In the genomic region with DNA sequence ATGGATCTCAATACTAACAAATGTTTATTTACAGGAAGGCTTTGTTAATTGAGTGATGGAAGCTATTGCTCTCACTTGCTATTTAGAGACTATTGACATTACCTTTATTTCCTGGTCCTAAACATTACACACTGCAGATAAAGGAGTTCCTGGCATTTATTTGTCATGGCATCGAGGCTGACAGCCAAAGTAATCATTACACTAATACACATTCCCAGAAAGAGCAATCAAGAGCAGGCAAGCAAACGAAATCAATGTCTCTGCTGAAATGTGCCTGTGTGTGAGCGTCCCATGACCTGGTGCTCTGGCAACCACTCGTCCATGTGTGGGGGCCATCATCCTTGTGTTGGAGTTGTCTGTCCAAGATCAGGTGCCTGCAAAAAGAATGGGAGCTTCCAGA, we compare ENCODE assay signal across 1 cellular context.
TF ChIP-seq lines count a peak whose summit lies in the region.

No MANE protein-coding gene starts in this region.

TF ChIP-seq in GM23338, 12 proteins besides CTCF, POLR2A, EP300 and RAD21 (continued from another document):
- TF ChIP-seq, protein P1, sequence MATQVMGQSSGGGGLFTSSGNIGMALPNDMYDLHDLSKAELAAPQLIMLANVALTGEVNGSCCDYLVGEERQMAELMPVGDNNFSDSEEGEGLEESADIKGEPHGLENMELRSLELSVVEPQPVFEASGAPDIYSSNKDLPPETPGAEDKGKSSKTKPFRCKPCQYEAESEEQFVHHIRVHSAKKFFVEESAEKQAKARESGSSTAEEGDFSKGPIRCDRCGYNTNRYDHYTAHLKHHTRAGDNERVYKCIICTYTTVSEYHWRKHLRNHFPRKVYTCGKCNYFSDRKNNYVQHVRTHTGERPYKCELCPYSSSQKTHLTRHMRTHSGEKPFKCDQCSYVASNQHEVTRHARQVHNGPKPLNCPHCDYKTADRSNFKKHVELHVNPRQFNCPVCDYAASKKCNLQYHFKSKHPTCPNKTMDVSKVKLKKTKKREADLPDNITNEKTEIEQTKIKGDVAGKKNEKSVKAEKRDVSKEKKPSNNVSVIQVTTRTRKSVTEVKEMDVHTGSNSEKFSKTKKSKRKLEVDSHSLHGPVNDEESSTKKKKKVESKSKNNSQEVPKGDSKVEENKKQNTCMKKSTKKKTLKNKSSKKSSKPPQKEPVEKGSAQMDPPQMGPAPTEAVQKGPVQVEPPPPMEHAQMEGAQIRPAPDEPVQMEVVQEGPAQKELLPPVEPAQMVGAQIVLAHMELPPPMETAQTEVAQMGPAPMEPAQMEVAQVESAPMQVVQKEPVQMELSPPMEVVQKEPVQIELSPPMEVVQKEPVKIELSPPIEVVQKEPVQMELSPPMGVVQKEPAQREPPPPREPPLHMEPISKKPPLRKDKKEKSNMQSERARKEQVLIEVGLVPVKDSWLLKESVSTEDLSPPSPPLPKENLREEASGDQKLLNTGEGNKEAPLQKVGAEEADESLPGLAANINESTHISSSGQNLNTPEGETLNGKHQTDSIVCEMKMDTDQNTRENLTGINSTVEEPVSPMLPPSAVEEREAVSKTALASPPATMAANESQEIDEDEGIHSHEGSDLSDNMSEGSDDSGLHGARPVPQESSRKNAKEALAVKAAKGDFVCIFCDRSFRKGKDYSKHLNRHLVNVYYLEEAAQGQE (IDR thresholded peaks at IDR 0.05; ENCODE audit: unreplicated experiment) = no peak
- TF ChIP-seq NANOG (IDR thresholded peaks at IDR 0.05; ENCODE audit: borderline replicate concordance) (no peak), EZH2phosphoT487 (IDR thresholded peaks at IDR 0.05; ENCODE audit: unreplicated experiment) (no peak)
